16 cellular contexts compared by ENCODE assay signal in the genomic region with DNA sequence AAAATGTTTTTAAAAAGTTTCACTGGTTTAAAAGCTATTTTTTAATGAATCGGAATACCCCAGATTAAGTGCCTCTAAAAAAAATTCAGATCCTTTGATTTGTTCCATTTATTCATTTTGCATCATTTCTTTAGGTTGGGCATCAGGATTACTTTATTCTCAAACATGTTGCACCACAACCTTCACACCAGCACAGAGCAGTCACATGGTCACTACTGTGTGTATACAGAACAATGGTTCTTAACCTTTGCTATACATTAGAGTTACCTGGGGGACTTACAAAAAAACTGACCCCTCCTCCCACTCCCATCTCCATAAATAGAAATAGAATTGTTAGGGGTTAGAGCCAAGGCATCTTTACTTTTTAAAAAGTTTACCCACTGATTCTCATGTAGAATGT.
A peak's percentile ranks its signal among the peaks of the same experiment; 100 is the strongest.
DNase-seq lines count a peak whose midpoint lies in the region; ATAC-seq and TF ChIP-seq lines count a peak whose summit lies in the region.
"Had no signal": no experiment of that assay in that cellular context is flagged by ENCODE, and none has a peak within 500 bp of the region (broad histone marks: within the 10 kb centered on the region; RNA-seq: fewer than 3 reads in every experiment).

No MANE protein-coding gene starts in this region.

- WGBS in mesendoderm (ENCODE audit: extremely low coverage, insufficient coverage, low lambda C conversion rate): no CpG with 5 or more reads among the region's 1 CpG

- peaks cover 6% of the 10 kb centered on the region for H3K27me3 Mint-ChIP-seq in endothelial cell (ENCODE audit: unreplicated experiment)

- H3K18ac ChIP-seq in mesendoderm (ENCODE audit: low read length): no peak overlapping the region

- H3K4me3 ChIP-seq in MM.1S (ENCODE audit: low read length) (no peak overlapping the region), mesendoderm (ENCODE audit: low read length) (no peak overlapping the region)
- H3K4me3 ChIP-seq: A549, GM23248 had no signal

- H3K23ac ChIP-seq in mesendoderm (ENCODE audit: low read length): no peak overlapping the region

- H4K20me1 ChIP-seq in MM.1S (ENCODE audit: insufficient read depth, low read length): no peaks in the 10 kb centered on the region

- peak overlapping the region; percentile 23 for H3K4me3 Mint-ChIP-seq in endothelial cell (ENCODE audit: unreplicated experiment)
- H3K4me3 Mint-ChIP-seq: CD8-positive, alpha-beta T cell had no signal

- H3K9me3 Mint-ChIP-seq in endothelial cell (ENCODE audit: unreplicated experiment): no peaks in the 10 kb centered on the region

- peak overlapping the region; percentile 55; the same call in 1 of the 2 replicates for H2AFZ ChIP-seq in MM.1S (ENCODE audit: low read length)
- H2AFZ ChIP-seq: GM23248 had no signal

- no peaks in the 10 kb centered on the region for H3K79me1 ChIP-seq in mesendoderm (ENCODE audit: low read length)

- peak overlapping the region; percentile 92 for H3K27ac Mint-ChIP-seq in endothelial cell (ENCODE audit: unreplicated experiment)
- H3K27ac Mint-ChIP-seq: CD8-positive, alpha-beta T cell had no signal

- H3K36me3 Mint-ChIP-seq in endothelial cell (ENCODE audit: low read depth, unreplicated experiment): peaks cover 9% of the 10 kb centered on the region
- H3K36me3 Mint-ChIP-seq: CD8-positive, alpha-beta T cell had no signal

- H3K4ac ChIP-seq in mesendoderm (ENCODE audit: low read depth, low read length): no peak overlapping the region

- DNase-seq in MM.1S: no peak
- DNase-seq in endothelial cell (ENCODE audit: low spot score): no peak
- peak; percentile 6 for DNase-seq in mesendoderm
- DNase-seq in activated T-cell treated with anti-CD3 and anti-CD28 coated beads, Interleukin-2, amount 50 U/mL, for 48 hours: no peak
- DNase-seq in posterior vena cava (ENCODE audit: low spot score): no peak
- DNase-seq: BE2C; CD8-positive, alpha-beta T cell; COR-L47; DMS79 treated with DMSO at 0.1 percent for 48 hours; EL; GDM1; GM23248; H7 had no signal

- H3K9ac ChIP-seq in MM.1S (ENCODE audit: low read length) (peak overlapping the region; percentile 45; the same call in 1 of the 2 replicates), mesendoderm (ENCODE audit: low read length) (no peak overlapping the region)
- H3K9ac ChIP-seq: GM23248 had no signal

- H3K4me1 ChIP-seq in MM.1S (ENCODE audit: low read length): peaks cover 47% of the 10 kb centered on the region
- peaks cover 7% of the 10 kb centered on the region for H3K4me1 ChIP-seq in mesendoderm (ENCODE audit: control insufficient read depth, low read depth, low read length)
- H3K4me1 ChIP-seq: A549 had no signal

- no peak overlapping the region for H3K56ac ChIP-seq in mesendoderm (ENCODE audit: low read length)

- H3F3A ChIP-seq in MM.1S (ENCODE audit: insufficient read depth, low read length): peaks cover 19% of the 10 kb centered on the region; the same call in 1 of the 2 replicates

- no peak overlapping the region for H2BK120ac ChIP-seq in mesendoderm (ENCODE audit: low read depth, low read length)

- H3K4me2 ChIP-seq in MM.1S (ENCODE audit: low read depth, low read length) (peak overlapping the region; percentile 66; the same call in 1 of the 2 replicates), mesendoderm (ENCODE audit: low read length) (no peak overlapping the region)
- H3K4me2 ChIP-seq: A549 had no signal

- no peak overlapping the region for H4K5ac ChIP-seq in mesendoderm (ENCODE audit: low read length)

- H3K27ac ChIP-seq in MM.1S (ENCODE audit: low read length) (peak overlapping the region; percentile 87; the same call in 1 of the 2 replicates), mesendoderm (ENCODE audit: low read depth, low read length) (no peak overlapping the region)
- H3K27ac ChIP-seq: A549, C4-2B, GM23248 had no signal

- H4K8ac ChIP-seq in mesendoderm (ENCODE audit: low read depth, low read length): no peak overlapping the region

- intact Hi-C loops in posterior vena cava (cut with DNase I): no loop called here

- no peak for ATAC-seq in GM21423 (IDR thresholded peaks at IDR 0.05; ENCODE audit: unreplicated experiment)
- ATAC-seq: A549; CD8-positive, alpha-beta T cell had no signal

- no peak overlapping the region for H2BK15ac ChIP-seq in mesendoderm (replicated peaks; ENCODE audit: low read depth)

- H2AK5ac ChIP-seq in mesendoderm (ENCODE audit: low read length): no peak overlapping the region

- peaks cover 80% of the 10 kb centered on the region for H3K4me1 Mint-ChIP-seq in endothelial cell (ENCODE audit: unreplicated experiment)

- no peaks in the 10 kb centered on the region for H3K36me3 ChIP-seq in MM.1S (replicated peaks; ENCODE audit: insufficient read depth, low read length)
- H3K36me3 ChIP-seq in mesendoderm (ENCODE audit: control insufficient read depth, insufficient read depth, low read length): no peaks in the 10 kb centered on the region
- H3K36me3 ChIP-seq: BE2C had no signal

- H3K79me2 ChIP-seq in MM.1S (ENCODE audit: low read length) (no peaks in the 10 kb centered on the region), mesendoderm (ENCODE audit: control insufficient read depth, insufficient read depth, low read length) (no peaks in the 10 kb centered on the region)

- no peaks in the 10 kb centered on the region for H3K27me3 ChIP-seq in MM.1S (replicated peaks; ENCODE audit: insufficient read depth, low read length)
- no peaks in the 10 kb centered on the region for H3K27me3 ChIP-seq in mesendoderm (ENCODE audit: insufficient read depth, low read length, poor library complexity)
- H3K27me3 ChIP-seq: BE2C had no signal

- no peak overlapping the region for H2BK5ac ChIP-seq in mesendoderm (ENCODE audit: low read length)

- no peaks in the 10 kb centered on the region for H3K9me3 ChIP-seq in MM.1S (replicated peaks; ENCODE audit: insufficient read depth, low read length)
- H3K9me3 ChIP-seq: BE2C had no signal

- no peaks in the 10 kb centered on the region for H3K9me2 ChIP-seq in MM.1S (replicated peaks; ENCODE audit: insufficient read depth, low read length)

- TF ChIP-seq CTCF in MM.1S (IDR thresholded peaks at IDR 0.05; ENCODE audit: low read length) (no peak), endothelial cell (IDR thresholded peaks at IDR 0.05; ENCODE audit: unreplicated experiment) (no peak)
